1 cellular context compared by ENCODE assay signal in the genomic region with DNA sequence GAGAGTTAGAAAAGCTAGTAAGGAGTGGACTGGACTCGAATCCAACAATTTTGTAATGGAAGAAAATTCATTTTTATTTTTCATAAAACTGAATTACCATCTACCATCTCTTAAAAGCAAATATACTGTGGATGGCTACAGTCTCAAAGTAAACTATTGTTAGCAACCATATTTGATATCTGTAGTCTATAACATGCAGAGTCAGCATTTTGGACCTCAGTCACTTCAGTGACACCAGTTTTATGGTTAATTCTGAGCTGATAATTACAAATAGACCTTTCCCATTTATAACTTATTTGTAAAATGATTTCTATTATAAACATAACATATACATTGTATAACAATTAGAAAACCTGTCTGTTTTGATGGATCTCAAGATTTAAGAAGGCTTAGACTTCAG.
A peak's percentile ranks its signal among the peaks of the same experiment; 100 is the strongest.
TF ChIP-seq lines count a peak whose summit lies in the region.

No MANE protein-coding gene starts in this region.

TF ChIP-seq in IMR-90, 13 proteins besides CTCF, POLR2A, EP300 and RAD21:
- no peak for TF ChIP-seq BHLHE40 (IDR thresholded peaks at IDR 0.05; ENCODE audit: low read depth, low read length)
- TF ChIP-seq MXI1 (IDR thresholded peaks at IDR 0.05; ENCODE audit: borderline replicate concordance, low read depth, low read length) = no peak
- TF ChIP-seq NFE2L2 (IDR thresholded peaks at IDR 0.05; ENCODE audit: low read depth, low read length) = no peak
- TF ChIP-seq MAZ (IDR thresholded peaks at IDR 0.05; ENCODE audit: borderline replicate concordance, low read depth, low read length) = no peak
- TF ChIP-seq RCOR1 (IDR thresholded peaks at IDR 0.05; ENCODE audit: insufficient replicate concordance, low read length) = no peak
- TF ChIP-seq, protein P1, sequence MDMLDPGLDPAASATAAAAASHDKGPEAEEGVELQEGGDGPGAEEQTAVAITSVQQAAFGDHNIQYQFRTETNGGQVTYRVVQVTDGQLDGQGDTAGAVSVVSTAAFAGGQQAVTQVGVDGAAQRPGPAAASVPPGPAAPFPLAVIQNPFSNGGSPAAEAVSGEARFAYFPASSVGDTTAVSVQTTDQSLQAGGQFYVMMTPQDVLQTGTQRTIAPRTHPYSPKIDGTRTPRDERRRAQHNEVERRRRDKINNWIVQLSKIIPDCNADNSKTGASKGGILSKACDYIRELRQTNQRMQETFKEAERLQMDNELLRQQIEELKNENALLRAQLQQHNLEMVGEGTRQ (IDR thresholded peaks at IDR 0.05; ENCODE audit: low read depth, low read length) = no peak
- peak; percentile 99 for TF ChIP-seq MAFK (IDR thresholded peaks at IDR 0.05; ENCODE audit: low read depth, low read length)
TF ChIP-seq in IMR-90: peak in this region for 1.
